In the genomic region with DNA sequence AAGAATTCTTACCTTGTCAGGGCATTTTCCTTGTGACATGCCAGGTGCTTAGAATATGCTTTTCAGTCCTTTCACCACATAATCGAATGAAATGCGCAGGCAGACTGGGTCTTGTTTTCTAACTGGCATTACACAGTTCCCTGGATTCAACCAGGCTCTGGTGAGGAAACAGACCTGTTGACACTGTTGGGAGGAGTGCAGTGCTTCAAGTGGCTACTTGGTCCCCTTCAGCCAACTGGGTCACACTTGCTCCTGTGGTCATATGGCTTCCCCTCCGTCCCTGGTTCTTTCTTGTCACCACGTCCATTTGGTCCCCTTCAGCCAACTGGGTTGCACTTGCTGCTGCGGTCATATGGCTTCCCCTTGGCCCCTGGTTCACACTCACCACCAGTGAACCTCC, we compare ENCODE assay signal across 23 cellular contexts. TPM values are rescaled to one million over a fixed set of nuclear protein-coding genes. Genes with fewer than 3 reads are reported as not detected.
DNase-seq lines count a peak whose midpoint lies in the region; ATAC-seq and TF ChIP-seq lines count a peak whose summit lies in the region.
"Had no signal": no experiment of that assay in that cellular context is flagged by ENCODE, and none has a peak within 500 bp of the region (broad histone marks: within the 10 kb centered on the region; RNA-seq: fewer than 3 reads in every experiment).

No MANE protein-coding gene starts in this region.

- H2BK5ac ChIP-seq in H9 (ENCODE audit: insufficient read length, low read length) (no peak overlapping the region), neuronal stem cell (ENCODE audit: low read length) (no peak overlapping the region)

- H4K5ac ChIP-seq in H9 (ENCODE audit: insufficient read length, low read depth, low read length) = no peak overlapping the region

- no peak overlapping the region for H3K4me2 ChIP-seq in H9 (ENCODE audit: insufficient read depth, insufficient read length, low read length)
- H3K4me2 ChIP-seq in neuronal stem cell (ENCODE audit: insufficient read depth, low read length, poor library complexity, severe bottlenecking) = no peak overlapping the region
- H3K4me2 ChIP-seq: KMS-11 had no signal

- ATAC-seq in left ventricle myocardium superior = peak; percentile 71
- ATAC-seq: CD8-positive, alpha-beta T cell; HCT116; Panc1 had no signal

- CTCF ChIA-PET in HEK293 (lab: Yijun Ruan, JAX) = no interaction called here

- H3K4me1 Mint-ChIP-seq in H9 = peaks cover 10 to 16% of the 10 kb centered on the region in 2 experiments

- H3K9me3 ChIP-seq in H9 (ENCODE audit: control insufficient read depth, low read depth, low read length) (no peaks in the 10 kb centered on the region), HEK293 (ENCODE audit: control insufficient read depth, insufficient read depth, low read depth, low read length) (no peaks in the 10 kb centered on the region), neuronal stem cell (replicated peaks in 1 of 2; ENCODE audit: control insufficient read depth in 2 of 2, insufficient read depth in 1 of 2, low read depth in 1 of 2, low read length in 2 of 2) (no peaks in the 10 kb centered on the region)

- H3K18ac ChIP-seq in H9 (ENCODE audit: insufficient read length, low read depth, low read length) (peak overlapping the region; percentile 82), neuronal stem cell (ENCODE audit: low read length) (no peak overlapping the region)

- no peak overlapping the region for H3K27ac Mint-ChIP-seq in H9
- H3K27ac Mint-ChIP-seq: B cell; CD8-positive, alpha-beta T cell; IgD-negative memory B cell had no signal

- H3K23ac ChIP-seq in H9 (ENCODE audit: insufficient read length, low read depth, low read length) (peak overlapping the region; percentile 40), neuronal stem cell (ENCODE audit: low read depth, low read length, poor library complexity) (no peak overlapping the region)

- no CpG with 5 or more reads among the region's 5 CpGs for WGBS in H9 (ENCODE audit: extremely low coverage, insufficient read length, low lambda C conversion rate)
- WGBS in neuronal stem cell (ENCODE audit: extremely low coverage in 2 of 2, insufficient read length in 2 of 2, insufficient replicate concordance in 1 of 2), 2 donors = no CpG with 5 or more reads among the region's 5 CpGs

- H3K79me1 ChIP-seq in H9 (ENCODE audit: insufficient read depth, low read depth, low read length, poor library complexity, severe bottlenecking) (no peaks in the 10 kb centered on the region), neuronal stem cell (ENCODE audit: low read depth, low read length) (no peaks in the 10 kb centered on the region)

- H4K91ac ChIP-seq in H9 (ENCODE audit: insufficient read length, low read depth, low read length) = no peak overlapping the region
- no peak overlapping the region for H4K91ac ChIP-seq in neuronal stem cell (ENCODE audit: low read depth, low read length, poor library complexity)

- H2BK20ac ChIP-seq in H9 (ENCODE audit: low read depth, low read length, poor library complexity, severe bottlenecking) = no peak overlapping the region

- no peak for DNase-seq in H9
- DNase-seq in left ventricle myocardium superior = no peak
- no peak for DNase-seq in neuronal stem cell (ENCODE audit: low spot score)
- DNase-seq in NCI-H526 treated with DMSO at 0.1 percent for 48 hours (lab: John Stamatoyannopoulos, UW) = no peak
- DNase-seq in A172 (ENCODE audit: low spot score) = no peak
- no peak for DNase-seq in activated T-cell treated with anti-CD3 and anti-CD28 coated beads, Interleukin-2, amount 50 U/mL, for 48 hours
- DNase-seq: CD8-positive, alpha-beta T cell; DMS 273 treated with DMSO at 0.1 percent for 48 hours; MM.1S; NCI-H1694; NCI-H524; NCI-H774; SIG-M5 had no signal

- no peaks in the 10 kb centered on the region for H3K9me3 Mint-ChIP-seq in H9
- H3K9me3 Mint-ChIP-seq: CD8-positive, alpha-beta T cell; IgD-negative memory B cell had no signal

- peaks cover 2 to 26% (median 21%) of the 10 kb centered on the region in 3 experiments; a peak in 6 of 7 replicates for H3K36me3 Mint-ChIP-seq in H9 (ENCODE audit: insufficient read depth in 1 of 3, low read depth in 3 of 3)

- H3K4me1 ChIP-seq in H9 (ENCODE audit: insufficient read depth, low read length) (no peaks in the 10 kb centered on the region), HEK293 (ENCODE audit: control insufficient read depth, insufficient read depth, low read length) (no peaks in the 10 kb centered on the region; the same call in 1 of the 2 replicates), neuronal stem cell (ENCODE audit: control insufficient read depth in 2 of 2, insufficient read depth in 1 of 2, low read depth in 1 of 2, low read length in 2 of 2) (peaks cover 0 to 6% of the 10 kb centered on the region in 2 donors)

- no peaks in the 10 kb centered on the region for H4K20me1 ChIP-seq in H9 (ENCODE audit: control insufficient read depth, insufficient read depth, insufficient read length)

- H3K4me3 ChIP-seq in HEK293 (ENCODE audit: low read depth, low read length) = no peak overlapping the region
- no peak overlapping the region for H3K4me3 ChIP-seq in neuronal stem cell (ENCODE audit: low read length in 2 of 2)
- H3K4me3 ChIP-seq: SK-N-MC had no signal

- H3K4me3 Mint-ChIP-seq in H9 = no peak overlapping the region
- H3K4me3 Mint-ChIP-seq: B cell; CD8-positive, alpha-beta T cell had no signal

- H3K36me3 ChIP-seq in HEK293 (ENCODE audit: control insufficient read depth in 2 of 2, insufficient read depth in 1 of 2, low read length in 2 of 2) (peaks cover 0 to 4% of the 10 kb centered on the region in 2 experiments; a peak in 1 of 3 replicates), neuronal stem cell (replicated peaks in 1 of 2; ENCODE audit: control insufficient read depth in 2 of 2, insufficient read depth in 2 of 2, low read length in 2 of 2) (peaks cover 0 to 4% of the 10 kb centered on the region in 2 donors)

- TF ChIP-seq CTCF in H9 (conservative IDR thresholded peaks at IDR 0.05) = no peak
- TF ChIP-seq CTCF in HEK293 (tag by site-specific recombination; IDR thresholded peaks at IDR 0.05) = no peak

- intact Hi-C loops in left ventricle myocardium superior (cut with micrococcal nuclease) = no loop called here

- H3K27me3 ChIP-seq in H9 (ENCODE audit: insufficient read depth, low read length) = no peaks in the 10 kb centered on the region
- H3K27me3 ChIP-seq in neuronal stem cell (ENCODE audit: control insufficient read depth in 3 of 3, insufficient read depth in 3 of 3, low read depth in 1 of 3, low read length in 3 of 3) = no peaks in the 10 kb centered on the region

- H3T11ph ChIP-seq in H9 (ENCODE audit: low read length) = no peak overlapping the region

- H2AFZ ChIP-seq in H9 (ENCODE audit: low read length) (no peak overlapping the region), neuronal stem cell (ENCODE audit: low read length) (no peak overlapping the region)

- no peak overlapping the region for H3K9ac ChIP-seq in H9 (ENCODE audit: extremely low read depth, insufficient read length, low read length)
- no peak overlapping the region for H3K9ac ChIP-seq in neuronal stem cell (ENCODE audit: low read depth, low read length, poor library complexity)
- H3K9ac ChIP-seq: KMS-11 had no signal

- H3K56ac ChIP-seq in H9 (ENCODE audit: insufficient read length, low read depth, low read length) = no peak overlapping the region

- POLR2A ChIA-PET in HEK293 (lab: Yijun Ruan, JAX) = no interaction called here

- H3K23me2 ChIP-seq in H9 (ENCODE audit: insufficient read length, low read depth, low read length, poor library complexity, severe bottlenecking) = no peaks in the 10 kb centered on the region

- H3K14ac ChIP-seq in H9 (ENCODE audit: insufficient read depth, low read length) (no peak overlapping the region), neuronal stem cell (ENCODE audit: low read length) (peak overlapping the region; percentile 42)

- H3K79me2 ChIP-seq in H9 (ENCODE audit: insufficient read depth, low read length) = peaks cover 5% of the 10 kb centered on the region; the same call in 1 of the 2 replicates

- H3K4ac ChIP-seq in H9 (ENCODE audit: low read depth, low read length) (no peak overlapping the region), neuronal stem cell (ENCODE audit: low read length) (no peak overlapping the region)

- H3K27ac ChIP-seq in H9 (ENCODE audit: insufficient read length, low read depth, low read length) (no peak overlapping the region), HEK293 (ENCODE audit: extremely low read depth, low read depth, low read length) (no peak overlapping the region), neuronal stem cell (replicated peaks; ENCODE audit: low read length) (no peak overlapping the region)
- H3K27ac ChIP-seq: C4-2B, HL-60, KMS-11, RWPE1, SK-N-MC had no signal

- no peak overlapping the region for H2BK15ac ChIP-seq in H9 (ENCODE audit: low read depth, low read length)
- no peak overlapping the region for H2BK15ac ChIP-seq in neuronal stem cell (ENCODE audit: low read length)

- H4K8ac ChIP-seq in H9 (replicated peaks; ENCODE audit: insufficient read length, low read depth, low read length) = no peak overlapping the region
- H4K8ac ChIP-seq in neuronal stem cell (ENCODE audit: low read depth, low read length) = no peak overlapping the region

- H2BK12ac ChIP-seq in H9 (ENCODE audit: insufficient read length, low read depth, low read length) = no peak overlapping the region
- no peak overlapping the region for H2BK12ac ChIP-seq in neuronal stem cell (ENCODE audit: low read length)

- H2BK120ac ChIP-seq in H9 (ENCODE audit: low read depth, low read length, poor library complexity, severe bottlenecking) (no peak overlapping the region), neuronal stem cell (ENCODE audit: low read depth, low read length) (no peak overlapping the region)

- no peaks in the 10 kb centered on the region for H3K27me3 Mint-ChIP-seq in H9 (ENCODE audit: low read depth)
- H3K27me3 Mint-ChIP-seq: B cell, IgD-negative memory B cell had no signal

- no peak overlapping the region for H2AK5ac ChIP-seq in H9 (ENCODE audit: insufficient read length, low read length)
- no peak overlapping the region for H2AK5ac ChIP-seq in neuronal stem cell (ENCODE audit: low read depth, low read length)

TF ChIP-seq in HEK293, 187 proteins besides CTCF, POLR2A, EP300 and RAD21:
- TF ChIP-seq SCRT2 (tag by site-specific recombination; IDR thresholded peaks at IDR 0.05) (0 out of 2 replicates have a peak, but pooled peaks have one; percentile 25), ZNF501 (tag by site-specific recombination; IDR thresholded peaks at IDR 0.05) (no peak)

RNA-seq across cellular contexts. Expression of gene SMIM20, which starts 9.7 kb away (rescaled TPM):
- total RNA-seq in H9 (2021) (39.7 and 40.2 TPM in 2 replicates), left ventricle myocardium superior (38.2 TPM)
- 56.0 TPM for polyA plus RNA-seq in neuronal stem cell (2013, experiment 1 of 2)
- polyA plus RNA-seq in neuronal stem cell (2013, experiment 2 of 2) = 57.7 TPM
- 44.7 and 51.7 TPM in 2 replicates for total RNA-seq in A172 (2014; rRNA removed; shearing (Covaris generic))
